In the genomic region with DNA sequence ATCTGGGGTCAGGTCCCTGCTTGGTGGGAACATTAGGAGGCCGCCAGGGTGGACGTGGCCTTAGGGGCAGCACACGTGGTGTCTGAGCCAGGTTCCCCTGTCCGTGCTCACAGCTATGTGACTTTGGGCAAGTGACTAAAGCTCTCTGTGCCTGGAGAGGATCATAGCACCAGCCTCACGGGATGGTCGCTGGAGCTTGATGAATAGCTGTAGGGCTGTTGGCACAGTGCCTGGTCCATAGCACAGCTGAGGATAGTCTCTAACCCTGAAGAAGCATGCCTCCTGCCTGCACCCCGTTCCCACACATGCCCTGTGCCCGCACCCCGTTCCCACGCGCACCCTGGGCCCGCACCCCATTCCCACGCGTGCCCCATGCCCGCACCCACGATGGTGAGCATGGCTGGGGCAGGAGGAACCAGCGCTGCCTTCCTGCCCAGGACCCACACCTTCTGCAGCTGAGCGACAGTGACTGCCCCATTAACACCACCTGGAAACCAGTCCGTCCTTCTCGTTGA, we compare ENCODE assay signal across 22 cellular contexts.
"Had no signal": no experiment of that assay in that cellular context is flagged by ENCODE, and none has a peak within 500 bp of the region (broad histone marks: within the 10 kb centered on the region; RNA-seq: fewer than 3 reads in every experiment).

No MANE protein-coding gene starts in this region.

- H3K4me3 Mint-ChIP-seq: activated CD4-positive, alpha-beta T cell treated with anti-CD3 and anti-CD28 coated beads for 36 hours; activated T-cell treated with anti-CD3 and anti-CD28 coated beads, Interleukin-2, amount 50 U/mL, for 72 hours; effector memory CD8-positive, alpha-beta T cell; natural killer cell; neural progenitor cell; stimulated activated effector memory CD8-positive, alpha-beta T cell treated with anti-CD3 and anti-CD28 coated beads, Interleukin-12 subunit alpha, Interleukin-12 subunit beta, amount 100 ng/mL, for 72 hours; stimulated activated naive CD8-positive, alpha-beta T cell treated with anti-CD3 and anti-CD28 coated beads, Interleukin-15, amount 100 ng/mL, for 72 hours; T-cell had no signal

- H3K4me3 ChIP-seq: coronary artery, gastrocnemius medialis, neural progenitor cell, right lobe of liver, skin epidermis, tibial artery had no signal

- H3K4me2 ChIP-seq: neural progenitor cell had no signal

- H3K27ac Mint-ChIP-seq: activated CD4-positive, alpha-beta T cell treated with anti-CD3 and anti-CD28 coated beads for 36 hours; activated naive CD4-positive, alpha-beta T cell treated with anti-CD3 and anti-CD28 coated beads, Interleukin-2, amount 50 U/mL, for 72 hours; activated T-cell treated with anti-CD3 and anti-CD28 coated beads, Interleukin-2, amount 50 U/mL, for 72 hours; effector memory CD8-positive, alpha-beta T cell; natural killer cell; stimulated activated effector memory CD8-positive, alpha-beta T cell treated with anti-CD3 and anti-CD28 coated beads, Interleukin-12 subunit alpha, Interleukin-12 subunit beta, amount 100 ng/mL, for 72 hours; stimulated activated naive CD8-positive, alpha-beta T cell treated with anti-CD3 and anti-CD28 coated beads, Interleukin-15, amount 100 ng/mL, for 72 hours; T-cell had no signal

- H3K9ac ChIP-seq: neural progenitor cell had no signal

- H2AFZ ChIP-seq: neural progenitor cell had no signal

- H3K4me1 ChIP-seq: right lobe of liver had no signal

- H3K27ac ChIP-seq: coronary artery, gastrocnemius medialis, neural progenitor cell, right lobe of liver had no signal

- H3K36me3 ChIP-seq: gastrocnemius medialis, neural progenitor cell, right lobe of liver, tibial artery had no signal

- DNase-seq: activated CD4-positive, alpha-beta T cell treated with anti-CD3 and anti-CD28 coated beads for 36 hours; activated CD4-positive, CD25-positive, alpha-beta regulatory T cell; activated naive CD4-positive, alpha-beta T cell; activated T-cell treated with anti-CD3 and anti-CD28 coated beads for 4 hours; activated T-cell treated with anti-CD3 and anti-CD28 coated beads, Interleukin-2, amount 50 U/mL, for 72 hours; effector memory CD8-positive, alpha-beta T cell; erythroblast; gastrocnemius medialis; glutamatergic neuron; natural killer cell; right lobe of liver; stimulated activated CD4-positive, alpha-beta T cell treated with anti-CD3 and anti-CD28 coated beads, Interleukin-4, amount 100 ng/mL, for 24 hours; stimulated activated naive CD8-positive, alpha-beta T cell treated with anti-CD3 and anti-CD28 coated beads, Interleukin-15, amount 100 ng/mL, for 72 hours; T-cell had no signal

- H3K36me3 Mint-ChIP-seq: activated naive CD4-positive, alpha-beta T cell treated with anti-CD3 and anti-CD28 coated beads, Interleukin-2, amount 50 U/mL, for 72 hours; natural killer cell; stimulated activated effector memory CD8-positive, alpha-beta T cell treated with anti-CD3 and anti-CD28 coated beads, Interleukin-12 subunit alpha, Interleukin-12 subunit beta, amount 100 ng/mL, for 72 hours had no signal

- H3K27me3 ChIP-seq: neural progenitor cell, right lobe of liver, tibial artery had no signal

- FAIRE-seq: bronchial epithelial cell, keratinocyte had no signal

- H3K27me3 Mint-ChIP-seq: activated CD4-positive, alpha-beta T cell treated with anti-CD3 and anti-CD28 coated beads for 36 hours; effector memory CD8-positive, alpha-beta T cell; stimulated activated naive CD8-positive, alpha-beta T cell treated with anti-CD3 and anti-CD28 coated beads, Interleukin-15, amount 100 ng/mL, for 72 hours; T-cell had no signal

- H3K9me3 ChIP-seq: gastrocnemius medialis, right lobe of liver, tibial artery had no signal

- H3K4me1 Mint-ChIP-seq: activated CD4-positive, alpha-beta T cell treated with anti-CD3 and anti-CD28 coated beads for 36 hours; natural killer cell; stimulated activated effector memory CD8-positive, alpha-beta T cell treated with anti-CD3 and anti-CD28 coated beads, Interleukin-12 subunit alpha, Interleukin-12 subunit beta, amount 100 ng/mL, for 72 hours; stimulated activated naive CD8-positive, alpha-beta T cell treated with anti-CD3 and anti-CD28 coated beads, Interleukin-15, amount 100 ng/mL, for 72 hours; T-cell had no signal

- H3K9me3 Mint-ChIP-seq: activated naive CD4-positive, alpha-beta T cell treated with anti-CD3 and anti-CD28 coated beads, Interleukin-2, amount 50 U/mL, for 72 hours; activated T-cell treated with anti-CD3 and anti-CD28 coated beads, Interleukin-2, amount 50 U/mL, for 72 hours; effector memory CD8-positive, alpha-beta T cell; natural killer cell; stimulated activated effector memory CD8-positive, alpha-beta T cell treated with anti-CD3 and anti-CD28 coated beads, Interleukin-12 subunit alpha, Interleukin-12 subunit beta, amount 100 ng/mL, for 72 hours; stimulated activated naive CD8-positive, alpha-beta T cell treated with anti-CD3 and anti-CD28 coated beads, Interleukin-15, amount 100 ng/mL, for 72 hours; T-cell had no signal
